ENCODE assay signal across 1 cellular context in genomic region chr11:34308821-34309585, GRCh38.
TF ChIP-seq lines count a peak whose summit lies in the region.

No MANE protein-coding gene starts in this region.

TF ChIP-seq in HepG2, 621 proteins besides CTCF, POLR2A, EP300 and RAD21 (continued from another document):
- peak; percentile 43; the same call in 1 of the 2 replicates for TF ChIP-seq RERE (CRISPR knock-in tag; IDR thresholded peaks at IDR 0.05; ENCODE audit: low read depth)
- no peak for TF ChIP-seq ZSCAN29 (CRISPR knock-in tag; conservative IDR thresholded peaks at IDR 0.05)
- peak; percentile 52; the same call in 1 of the 2 replicates for TF ChIP-seq FOXP4 (CRISPR knock-in tag; IDR thresholded peaks at IDR 0.05)
- TF ChIP-seq ZNF335 (CRISPR knock-in tag; IDR thresholded peaks at IDR 0.05): no peak
- TF ChIP-seq SMARCE1 (IDR thresholded peaks at IDR 0.05; ENCODE audit: borderline replicate concordance): no peak
- TF ChIP-seq BCL6 (CRISPR knock-in tag; IDR thresholded peaks at IDR 0.05): peak; percentile 75
- peak; percentile 52; the same call in 1 of the 2 replicates for TF ChIP-seq HOXA3 (CRISPR knock-in tag; IDR thresholded peaks at IDR 0.05)
- TF ChIP-seq KDM1A (CRISPR knock-in tag; IDR thresholded peaks at IDR 0.05): peak; percentile 58; the same call in 1 of the 2 replicates
- no peak for TF ChIP-seq ZUFSP (CRISPR knock-in tag; IDR thresholded peaks at IDR 0.05; ENCODE audit: borderline replicate concordance)
- TF ChIP-seq CEBPG (CRISPR knock-in tag; IDR thresholded peaks at IDR 0.05): peak; percentile 92
- TF ChIP-seq STAG1 (CRISPR knock-in tag; IDR thresholded peaks at IDR 0.05): peak; percentile 15; the same call in 1 of the 2 replicates
- TF ChIP-seq ZNF362 (CRISPR knock-in tag; IDR thresholded peaks at IDR 0.05; ENCODE audit: borderline replicate concordance): no peak
- 0 out of 2 replicates have a peak, but pooled peaks have one; percentile 33 for TF ChIP-seq ZNF800 (CRISPR knock-in tag; IDR thresholded peaks at IDR 0.05)
- peak; percentile 68; the same call in 1 of the 2 replicates for TF ChIP-seq ZNF652 (CRISPR knock-in tag; IDR thresholded peaks at IDR 0.05; ENCODE audit: borderline replicate concordance, low read depth)
- TF ChIP-seq FOXJ3 (CRISPR knock-in tag; IDR thresholded peaks at IDR 0.05; ENCODE audit: borderline replicate concordance): 0 out of 2 replicates have a peak, but pooled peaks have one; percentile 44
- TF ChIP-seq ISL2 (CRISPR knock-in tag; IDR thresholded peaks at IDR 0.05): no peak
- TF ChIP-seq MNT (IDR thresholded peaks at IDR 0.05): no peak
- TF ChIP-seq ZNF30 (CRISPR knock-in tag; IDR thresholded peaks at IDR 0.05): no peak
- TF ChIP-seq MEF2D (CRISPR knock-in tag; IDR thresholded peaks at IDR 0.05): peak; percentile 4; the same call in 1 of the 2 replicates
- TF ChIP-seq MTF2 (CRISPR knock-in tag; IDR thresholded peaks at IDR 0.05; ENCODE audit: borderline replicate concordance): no peak
- no peak for TF ChIP-seq KLF6 (CRISPR knock-in tag; IDR thresholded peaks at IDR 0.05)
- 0 out of 2 replicates have a peak, but pooled peaks have one; percentile 48 for TF ChIP-seq CBFB (CRISPR knock-in tag; IDR thresholded peaks at IDR 0.05)
- no peak for TF ChIP-seq PBX2 (CRISPR knock-in tag; IDR thresholded peaks at IDR 0.05)
- peak; percentile 49; the same call in 1 of the 2 replicates for TF ChIP-seq ZGPAT (CRISPR knock-in tag; IDR thresholded peaks at IDR 0.05)
